Comparison of ENCODE assay signal across 34 cellular contexts in the genomic region with DNA sequence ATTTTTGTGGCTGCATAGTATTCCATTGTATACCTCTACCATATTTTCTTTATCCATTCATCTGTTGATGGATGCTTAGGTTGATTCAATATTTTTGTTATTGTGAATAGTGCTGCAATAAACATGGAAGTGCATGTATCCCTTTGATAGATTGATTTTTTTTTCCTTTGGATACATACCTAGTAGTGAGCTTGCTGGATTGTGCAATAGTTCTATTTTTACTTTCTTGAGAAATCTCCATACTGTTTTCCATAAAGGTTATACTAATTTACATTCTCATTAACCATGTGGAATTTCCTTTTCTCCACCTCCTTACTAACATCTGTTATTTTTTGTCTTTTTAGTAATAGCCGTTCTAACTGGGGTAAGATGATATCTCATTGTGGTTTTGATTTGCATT.
"Had no signal": no experiment of that assay in that cellular context is flagged by ENCODE, and none has a peak within 500 bp of the region (broad histone marks: within the 10 kb centered on the region; RNA-seq: fewer than 3 reads in every experiment).

No MANE protein-coding gene starts in this region.

- ATAC-seq: activated CD4-positive, alpha-beta T cell treated with anti-CD3 and anti-CD28 coated beads for 36 hours; activated CD4-positive, CD25-positive, alpha-beta regulatory T cell treated with anti-CD3 and anti-CD28 coated beads, Interleukin-2, amount 50 U/mL, for 24 hours; activated CD8-positive, alpha-beta memory T cell treated with anti-CD3 and anti-CD28 coated beads, Interleukin-2, amount 10 ng/mL, durations not matched to agents 7 days and 5 days; activated CD8-positive, alpha-beta T cell treated with anti-CD3 and anti-CD28 coated beads, Interleukin-2, amount 10 ng/mL, durations not matched to agents 7 days and 5 days; activated naive CD8-positive, alpha-beta T cell treated with anti-CD3 and anti-CD28 coated beads, Interleukin-2, amount 50 U/mL, for 24 hours; body of pancreas; gastroesophageal sphincter; heart right ventricle had no signal

- DNase-seq: activated B cell treated with CpG ODN at 0.5 μM for 24 hours; activated CD4-positive, alpha-beta memory T cell treated with anti-CD3 and anti-CD28 coated beads for 36 hours; activated CD4-positive, alpha-beta T cell treated with anti-CD3 and anti-CD28 coated beads for 36 hours; activated CD4-positive, alpha-beta T cell treated with anti-CD3 and anti-CD28 coated beads, Interleukin-2, amount 10 ng/mL, durations not matched to agents 24 days and 14 days; activated CD8-positive, alpha-beta memory T cell treated with anti-CD3 and anti-CD28 coated beads, Interleukin-2, amount 10 ng/mL, durations not matched to agents 7 days and 5 days; activated CD8-positive, alpha-beta memory T cell treated with anti-CD3 and anti-CD28 coated beads, Interleukin-2, amount 50 U/mL, for 4 hours; activated CD8-positive, alpha-beta T cell treated with anti-CD3 and anti-CD28 coated beads, Interleukin-2, amount 10 ng/mL, durations not matched to agents 7 days and 5 days; activated effector memory CD4-positive, alpha-beta T cell treated with anti-CD3 and anti-CD28 coated beads, Interleukin-2, amount 50 U/mL, for 16 hours; activated naive CD4-positive, alpha-beta T cell treated with anti-CD3 and anti-CD28 coated beads for 36 hours; activated naive CD8-positive, alpha-beta T cell treated with anti-CD3 and anti-CD28 coated beads for 36 hours; activated naive CD8-positive, alpha-beta T cell treated with anti-CD3 and anti-CD28 coated beads, Interleukin-2, amount 50 U/mL, for 24 hours; activated T-cell treated with anti-CD3 and anti-CD28 coated beads, Interleukin-2, amount 50 U/mL, for 1 hour; activated T-cell treated with anti-CD3 and anti-CD28 coated beads, Interleukin-2, amount 50 U/mL, for 48 hours; adrenal gland; amygdala; aorta; body of pancreas; caudate nucleus; colonic mucosa; effector CD8-positive, alpha-beta T cell; esophagus squamous epithelium; foreskin melanocyte; heart right ventricle; T1000; WERI-Rb-1 had no signal

- H3K4me2 ChIP-seq: hepatocyte had no signal

- H3K4me3 Mint-ChIP-seq: activated B cell treated with CpG ODN at 0.5 μM for 24 hours; activated CD4-positive, alpha-beta memory T cell treated with anti-CD3 and anti-CD28 coated beads for 36 hours; activated CD4-positive, alpha-beta T cell treated with anti-CD3 and anti-CD28 coated beads for 36 hours; activated CD4-positive, alpha-beta T cell treated with anti-CD3 and anti-CD28 coated beads, Interleukin-2, amount 10 ng/mL, durations not matched to agents 24 days and 14 days; activated CD8-positive, alpha-beta memory T cell treated with anti-CD3 and anti-CD28 coated beads, Interleukin-2, amount 10 ng/mL, durations not matched to agents 7 days and 5 days; activated CD8-positive, alpha-beta T cell treated with anti-CD3 and anti-CD28 coated beads, Interleukin-2, amount 10 ng/mL, durations not matched to agents 7 days and 5 days; activated naive CD4-positive, alpha-beta T cell treated with anti-CD3 and anti-CD28 coated beads for 36 hours; activated naive CD4-positive, alpha-beta T cell treated with anti-CD3 and anti-CD28 coated beads, Interleukin-2, amount 50 U/mL, for 24 hours; activated naive CD8-positive, alpha-beta T cell treated with anti-CD3 and anti-CD28 coated beads for 36 hours; activated naive CD8-positive, alpha-beta T cell treated with anti-CD3 and anti-CD28 coated beads, Interleukin-2, amount 50 U/mL, for 24 hours; activated T-helper 1 cell treated with anti-CD3 and anti-CD28 coated beads, Interleukin-12 subunit alpha, Interleukin-12 subunit beta, Interleukin-2, Interleukin-4 antibody, amounts not matched to agents 30 ng/mL and 10 ng/mL and 1 ng/mL, durations not matched to agents 14 hours and 24 hours and 36 hours had no signal

- H3K36me3 ChIP-seq: adrenal gland, colonic mucosa, esophagus squamous epithelium, gastroesophageal sphincter, heart right ventricle, WERI-Rb-1 had no signal

- H3K79me2 ChIP-seq: hepatocyte had no signal

- H3K4me3 ChIP-seq: adrenal gland, body of pancreas, colonic mucosa, esophagus squamous epithelium, gastroesophageal sphincter, heart right ventricle, hepatocyte had no signal

- H3K9me3 Mint-ChIP-seq: activated CD4-positive, alpha-beta memory T cell treated with anti-CD3 and anti-CD28 coated beads for 36 hours had no signal

- H3K9me3 ChIP-seq: adrenal gland, body of pancreas, colonic mucosa, esophagus squamous epithelium had no signal

- H2AFZ ChIP-seq: hepatocyte had no signal

- H3K27me3 Mint-ChIP-seq: activated B cell treated with CpG ODN at 0.5 μM for 24 hours; activated CD4-positive, alpha-beta memory T cell treated with anti-CD3 and anti-CD28 coated beads for 36 hours; activated CD4-positive, alpha-beta T cell treated with anti-CD3 and anti-CD28 coated beads for 36 hours; activated CD4-positive, alpha-beta T cell treated with anti-CD3 and anti-CD28 coated beads, Interleukin-2, amount 10 ng/mL, durations not matched to agents 24 days and 14 days; activated CD8-positive, alpha-beta memory T cell treated with anti-CD3 and anti-CD28 coated beads, Interleukin-2, amount 10 ng/mL, durations not matched to agents 7 days and 5 days; activated naive CD4-positive, alpha-beta T cell treated with anti-CD3 and anti-CD28 coated beads, Interleukin-2, amount 50 U/mL, for 24 hours; activated naive CD8-positive, alpha-beta T cell treated with anti-CD3 and anti-CD28 coated beads for 36 hours had no signal

- H3K27me3 ChIP-seq: adrenal gland, body of pancreas, colonic mucosa, esophagus squamous epithelium, gastroesophageal sphincter, hepatocyte had no signal

- H3K4me1 ChIP-seq: adrenal gland, body of pancreas, colonic mucosa, esophagus squamous epithelium, gastroesophageal sphincter, heart right ventricle had no signal

- H3K27ac Mint-ChIP-seq: activated B cell treated with CpG ODN at 0.5 μM for 24 hours; activated CD4-positive, alpha-beta memory T cell treated with anti-CD3 and anti-CD28 coated beads for 36 hours; activated CD4-positive, alpha-beta T cell treated with anti-CD3 and anti-CD28 coated beads for 36 hours; activated CD4-positive, alpha-beta T cell treated with anti-CD3 and anti-CD28 coated beads, Interleukin-2, amount 10 ng/mL, durations not matched to agents 24 days and 14 days; activated CD8-positive, alpha-beta memory T cell treated with anti-CD3 and anti-CD28 coated beads, Interleukin-2, amount 10 ng/mL, durations not matched to agents 7 days and 5 days; activated CD8-positive, alpha-beta T cell treated with anti-CD3 and anti-CD28 coated beads, Interleukin-2, amount 10 ng/mL, durations not matched to agents 7 days and 5 days; activated naive CD4-positive, alpha-beta T cell treated with anti-CD3 and anti-CD28 coated beads for 36 hours; activated naive CD4-positive, alpha-beta T cell treated with anti-CD3 and anti-CD28 coated beads, Interleukin-2, amount 50 U/mL, for 24 hours; activated naive CD8-positive, alpha-beta T cell treated with anti-CD3 and anti-CD28 coated beads for 36 hours; activated naive CD8-positive, alpha-beta T cell treated with anti-CD3 and anti-CD28 coated beads, Interleukin-2, amount 50 U/mL, for 24 hours; activated T-helper 1 cell treated with anti-CD3 and anti-CD28 coated beads, Interleukin-12 subunit alpha, Interleukin-12 subunit beta, Interleukin-2, Interleukin-4 antibody, amounts not matched to agents 30 ng/mL and 10 ng/mL and 1 ng/mL, durations not matched to agents 14 hours and 24 hours and 36 hours; activated T-helper 2 cell treated with anti-CD3 and anti-CD28 coated beads, Interferon-gamma antibody, Interleukin-2, Interleukin-4, amounts not matched to agents 10 μg/mL and 5 μg/mL and 100 μg/mL, durations not matched to agents 14 hours and 24 hours and 36 hours had no signal

- H3K36me3 Mint-ChIP-seq: activated CD4-positive, alpha-beta memory T cell treated with anti-CD3 and anti-CD28 coated beads for 36 hours; activated CD8-positive, alpha-beta memory T cell treated with anti-CD3 and anti-CD28 coated beads, Interleukin-2, amount 10 ng/mL, durations not matched to agents 7 days and 5 days; activated naive CD4-positive, alpha-beta T cell treated with anti-CD3 and anti-CD28 coated beads, Interleukin-2, amount 50 U/mL, for 24 hours; activated naive CD8-positive, alpha-beta T cell treated with anti-CD3 and anti-CD28 coated beads for 36 hours had no signal

- H3K4me1 Mint-ChIP-seq: activated B cell treated with CpG ODN at 0.5 μM for 24 hours; activated CD4-positive, alpha-beta T cell treated with anti-CD3 and anti-CD28 coated beads for 36 hours; activated CD4-positive, alpha-beta T cell treated with anti-CD3 and anti-CD28 coated beads, Interleukin-2, amount 10 ng/mL, durations not matched to agents 24 days and 14 days; activated CD8-positive, alpha-beta memory T cell treated with anti-CD3 and anti-CD28 coated beads, Interleukin-2, amount 10 ng/mL, durations not matched to agents 7 days and 5 days; activated naive CD4-positive, alpha-beta T cell treated with anti-CD3 and anti-CD28 coated beads, Interleukin-2, amount 50 U/mL, for 24 hours; activated naive CD8-positive, alpha-beta T cell treated with anti-CD3 and anti-CD28 coated beads for 36 hours; activated naive CD8-positive, alpha-beta T cell treated with anti-CD3 and anti-CD28 coated beads, Interleukin-2, amount 50 U/mL, for 24 hours had no signal

- H3K27ac ChIP-seq: adrenal gland, body of pancreas, colonic mucosa, epithelial cell of prostate, esophagus squamous epithelium, gastroesophageal sphincter, heart right ventricle, hepatocyte, WERI-Rb-1 had no signal

- FAIRE-seq: endometrium, endothelial cell of umbilical vein had no signal
